ENCODE assay signal across 20 cellular contexts in genomic region chr9:13027834-13028233, GRCh38.
A peak's percentile ranks its signal among the peaks of the same experiment; 100 is the strongest.
DNase-seq lines count a peak whose midpoint lies in the region; ATAC-seq and TF ChIP-seq lines count a peak whose summit lies in the region.
"Had no signal": no experiment of that assay in that cellular context is flagged by ENCODE, and none has a peak within 500 bp of the region (broad histone marks: within the 10 kb centered on the region; RNA-seq: fewer than 3 reads in every experiment).

No MANE protein-coding gene starts in this region.

- TF ChIP-seq CTCF in AG10803 (conservative IDR thresholded peaks at IDR 0.05; ENCODE audit: low read length): no peak
- TF ChIP-seq CTCF in foreskin keratinocyte (conservative IDR thresholded peaks at IDR 0.05): no peak
- TF ChIP-seq CTCF in suprapubic skin (IDR thresholded peaks at IDR 0.05): no peak

- no peak for TF ChIP-seq EP300 in suprapubic skin (IDR thresholded peaks at IDR 0.05)

- H3K9me3 ChIP-seq in suprapubic skin: no peaks in the 10 kb centered on the region

- WGBS in suprapubic skin: 47% methylated on average over 3 of the region's 3 CpGs

- H3K27me3 ChIP-seq in foreskin keratinocyte: no peaks in the 10 kb centered on the region
- H3K27me3 ChIP-seq in suprapubic skin: no peaks in the 10 kb centered on the region
- H3K27me3 ChIP-seq: BLaER1 treated with 17β-estradiol and CSF1 and Interleukin-3, amounts not matched to agents 10 nM and 100 nM had no signal

- no peaks in the 10 kb centered on the region for H3K36me3 ChIP-seq in suprapubic skin
- H3K36me3 ChIP-seq: BLaER1 treated with 17β-estradiol and CSF1 and Interleukin-3, amounts not matched to agents 10 nM and 100 nM had no signal

- peak; percentile 33 for DNase-seq in AG10803 (ENCODE audit: low read depth)
- DNase-seq in foreskin keratinocyte: peak; percentile 57 to 81
- no peak for DNase-seq in suprapubic skin (ENCODE audit: low spot score in 2 of 2)
- DNase-seq in SK-N-DZ (ENCODE audit: low spot score): no peak
- no peak for DNase-seq in amygdala (lab: John Stamatoyannopoulos, UW)
- no peak for DNase-seq in NCI-H82 (lab: John Stamatoyannopoulos, UW)
- DNase-seq: 8988T; CD4-positive, CD25-positive, alpha-beta regulatory T cell; CD8-positive, alpha-beta memory T cell; COR-L47; DMS 273 treated with DMSO at 0.1 percent for 48 hours; DMS53; DND-41; EL; HCEC 1CT; HFFc6 had no signal

- ATAC-seq in esophagus mucosa (peak; percentile 54), foreskin keratinocyte (peak; percentile 60)
- ATAC-seq: GM23338 had no signal

- TF ChIP-seq POLR2A in suprapubic skin (IDR thresholded peaks at IDR 0.05): no peak

- H3K4me3 ChIP-seq in AG10803 (ENCODE audit: low read length) (no peak overlapping the region), suprapubic skin (no peak overlapping the region)
- H3K4me3 ChIP-seq: BLaER1 treated with 17β-estradiol and CSF1 and Interleukin-3, amounts not matched to agents 10 nM and 100 nM; GM23338 had no signal

- H3K27ac ChIP-seq in foreskin keratinocyte (no peak overlapping the region), suprapubic skin (peak overlapping the region; percentile 26)
- H3K27ac ChIP-seq: BLaER1 treated with 17β-estradiol and CSF1 and Interleukin-3, amounts not matched to agents 10 nM and 100 nM; HL-60 had no signal

- H3K4me1 ChIP-seq in foreskin keratinocyte (peaks cover 5% of the 10 kb centered on the region), suprapubic skin (peaks cover 10% of the 10 kb centered on the region)
- H3K4me1 ChIP-seq: BLaER1 treated with 17β-estradiol and CSF1 and Interleukin-3, amounts not matched to agents 10 nM and 100 nM had no signal

Comparison
In these comparisons a context has a peak if more than half of its experiments do, and no peak if none do; other contexts are left out.
1. DNase-seq: peak in AG10803 (single experiment) and foreskin keratinocyte (2 of 2); none in suprapubic skin (0 of 2), SK-N-DZ (single experiment), amygdala (0 of 56) and NCI-H82 (single experiment).